ENCODE assay signal across 9 cellular contexts in the genomic region with DNA sequence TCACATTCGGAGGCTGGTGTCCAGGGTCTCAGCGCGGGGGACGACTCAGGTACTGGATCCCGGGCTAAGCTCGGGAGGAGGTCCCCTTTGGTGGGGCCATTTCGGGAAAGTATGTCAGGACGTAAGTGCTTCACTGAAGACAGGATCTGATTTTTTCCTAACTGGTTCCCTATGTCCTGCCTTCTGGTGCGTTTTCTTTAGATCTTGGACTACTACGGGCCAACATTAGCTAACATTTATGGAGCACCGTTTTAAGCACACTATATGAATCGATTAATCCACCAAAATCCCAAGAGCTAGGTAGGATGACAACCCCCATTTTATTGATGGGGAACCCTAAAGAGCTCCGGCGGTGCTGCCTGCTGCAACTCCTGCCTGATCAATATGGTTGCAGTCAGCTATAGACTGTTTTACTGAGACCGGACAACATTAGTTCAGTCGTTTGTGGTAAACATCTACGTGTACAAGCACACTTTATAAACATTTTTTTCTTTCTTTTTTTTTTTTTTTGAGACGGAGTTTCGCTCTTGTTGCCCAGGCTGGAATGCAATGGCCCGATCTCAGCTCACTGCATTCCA. TPM values are rescaled to one million over a fixed set of nuclear protein-coding genes. Genes with fewer than 3 reads are reported as not detected.
DNase-seq lines count a peak whose midpoint lies in the region; TF ChIP-seq lines count a peak whose summit lies in the region.
"Had no signal": no experiment of that assay in that cellular context is flagged by ENCODE, and none has a peak within 500 bp of the region (broad histone marks: within the 10 kb centered on the region; RNA-seq: fewer than 3 reads in every experiment).

No MANE protein-coding gene starts in this region.

- WGBS in esophagus, 2 donors = 4% methylated on average over 20 of the region's 20 CpGs

- H3K4me3 ChIP-seq in Peyer's patch (peak overlapping the region; percentile 51 to 85 (median 70)), esophagus (ENCODE audit: low read depth in 1 of 2, low read length in 2 of 2) (peak overlapping the region; percentile 65 to 100), parathyroid adenoma (ENCODE audit: low read depth, low read length) (peak overlapping the region; percentile 97)

- DNase-seq in NCI-H1105 treated with DMSO at 0.1 percent for 48 hours (lab: John Stamatoyannopoulos, UW) = peak; percentile 39
- no peak for DNase-seq in NCI-H1105 (lab: John Stamatoyannopoulos, UW)
- no peak for DNase-seq in Peyer's patch
- no peak for DNase-seq in NCI-H2081 treated with DMSO at 0.1 percent for 48 hours (lab: John Stamatoyannopoulos, UW)
- no peak for DNase-seq in anterior cingulate cortex (lab: John Stamatoyannopoulos, UW)
- no peak for DNase-seq in iPS-NIHi11 (ENCODE audit: low spot score)

- H3K36me3 ChIP-seq in Peyer's patch (peaks cover 0 to 24% (median 0%) of the 10 kb centered on the region in 3 donors), esophagus (ENCODE audit: control insufficient read depth in 2 of 2, insufficient read depth in 2 of 2, low read length in 1 of 2) (peaks cover 0 to 12% of the 10 kb centered on the region in 2 donors), parathyroid adenoma (ENCODE audit: control insufficient read depth, insufficient read depth, low read length) (no peaks in the 10 kb centered on the region)

- no peaks in the 10 kb centered on the region for H3K27me3 ChIP-seq in Peyer's patch
- H3K27me3 ChIP-seq in esophagus (ENCODE audit: control insufficient read depth in 1 of 2, insufficient read depth in 2 of 2, low read length in 2 of 2) = no peaks in the 10 kb centered on the region
- no peaks in the 10 kb centered on the region for H3K27me3 ChIP-seq in parathyroid adenoma (ENCODE audit: control insufficient read depth, insufficient read depth, low read length)

- H3K4me2 ChIP-seq in parathyroid adenoma (ENCODE audit: low read length) = peak overlapping the region; percentile 94

- no peak overlapping the region for H3K9ac ChIP-seq in parathyroid adenoma

- peak overlapping the region; percentile 50 to 88 (median 56) for H3K27ac ChIP-seq in Peyer's patch
- H3K27ac ChIP-seq in esophagus (ENCODE audit: low read depth in 2 of 2, low read length in 1 of 2) = peak overlapping the region; percentile 83 to 87
- no peak overlapping the region for H3K27ac ChIP-seq in parathyroid adenoma

- peaks cover 0 to 33% (median 13%) of the 10 kb centered on the region in 4 donors for H3K4me1 ChIP-seq in Peyer's patch
- peaks cover 0 to 4% of the 10 kb centered on the region in 2 donors for H3K4me1 ChIP-seq in esophagus (ENCODE audit: control insufficient read depth in 2 of 2, insufficient read depth in 2 of 2, low read length in 1 of 2)
- H3K4me1 ChIP-seq in parathyroid adenoma = no peaks in the 10 kb centered on the region

- H2AFZ ChIP-seq in parathyroid adenoma = peak overlapping the region; percentile 95

- H3K79me2 ChIP-seq in parathyroid adenoma = peaks cover 4% of the 10 kb centered on the region

- no peak for TF ChIP-seq CTCF in Peyer's patch (IDR thresholded peaks at IDR 0.05)
- no peak for TF ChIP-seq CTCF in parathyroid adenoma (IDR thresholded peaks at IDR 0.05)

- H3K9me3 ChIP-seq in Peyer's patch (no peaks in the 10 kb centered on the region), esophagus (ENCODE audit: control insufficient read depth in 2 of 2, insufficient read depth in 1 of 2, low read depth in 1 of 2, low read length in 1 of 2) (no peaks in the 10 kb centered on the region), parathyroid adenoma (ENCODE audit: control insufficient read depth, low read length) (no peaks in the 10 kb centered on the region)

- no peak for TF ChIP-seq POLR2A in Peyer's patch (IDR thresholded peaks at IDR 0.05)

RNA-seq across cellular contexts. Expression of a gene that starts 17.0 kb away (rescaled TPM):
- 10 to 100 TPM; 17.7 to 78.4 (median 28.6) TPM for total RNA-seq in Peyer's patch
- 10 to 100 TPM; 44.0 to 44.6 TPM for polyA plus RNA-seq in esophagus

RNA-seq across cellular contexts. Expression of a gene that starts 23.8 kb away (rescaled TPM):
- not detected for total RNA-seq in Peyer's patch
- polyA plus RNA-seq in esophagus = not detected
- total RNA-seq: Daoy had no signal

RNA-seq across cellular contexts. Expression of a gene that starts 24.3 kb away (rescaled TPM):
- total RNA-seq in Peyer's patch = 100 to 1,000 TPM in 3 of 4 donors, 10 to 100 TPM in 1; 64.4 to 253 (median 207) TPM
- polyA plus RNA-seq in esophagus = 100 to 1,000 TPM in 1 of 2 donors, 10 to 100 TPM in 1; 90.5 to 146 TPM

RNA-seq across cellular contexts. Expression of a gene that starts 24.6 kb away (rescaled TPM):
- total RNA-seq in Peyer's patch = 10 to 100 TPM; 27.1 to 56.1 (median 38.4) TPM
- polyA plus RNA-seq in esophagus = 10 to 100 TPM; 14.5 to 25.2 TPM

RNA-seq across cellular contexts. Expression of a gene that starts 51.2 kb away (rescaled TPM):
- 100 to 1,000 TPM in 2 of 4 donors, 10 to 100 TPM in 2; 45.2 to 120 (median 102) TPM for total RNA-seq in Peyer's patch
- 10 to 100 TPM; 77.9 to 84.7 TPM for polyA plus RNA-seq in esophagus
